ENCODE assay signal across 1 cellular context in genomic region chr11:68750988-68751325, GRCh38.
TF ChIP-seq lines count a peak whose summit lies in the region.

No MANE protein-coding gene starts in this region.

TF ChIP-seq in GM23338, 12 proteins besides CTCF, POLR2A, EP300 and RAD21 (continued from another document):
- TF ChIP-seq ZNF462 (CRISPR knock-in tag; IDR thresholded peaks at IDR 0.05) (no peak), ZNF331 (CRISPR knock-in tag; IDR thresholded peaks at IDR 0.05; ENCODE audit: low read depth) (no peak)
